16 cellular contexts compared by ENCODE assay signal in genomic region chr2:9160732-9161131, GRCh38. TPM values are rescaled to one million over a fixed set of nuclear protein-coding genes. Genes with fewer than 3 reads are reported as not detected.
DNase-seq lines count a peak whose midpoint lies in the region; ATAC-seq and TF ChIP-seq lines count a peak whose summit lies in the region.
"Had no signal": no experiment of that assay in that cellular context is flagged by ENCODE, and none has a peak within 500 bp of the region (broad histone marks: within the 10 kb centered on the region; RNA-seq: fewer than 3 reads in every experiment).

No MANE protein-coding gene starts in this region.

- POLR2A ChIA-PET in HEK293 (lab: Yijun Ruan, JAX), result no interaction called here

- CTCF ChIA-PET in HEK293 (lab: Yijun Ruan, JAX), result interaction anchor here (4.0 kb wide), 1 partner anchor 18 kb away, joined by 14 read pairs; no protein-coding TSS in a partner anchor

- no peaks in the 10 kb centered on the region for H3K4me1 ChIP-seq in HEK293 (ENCODE audit: control insufficient read depth, insufficient read depth, low read length)

- ATAC-seq in HG03521 (IDR thresholded peaks at IDR 0.05; ENCODE audit: unreplicated experiment), result no peak
- ATAC-seq: PC-3 had no signal

- no peaks in the 10 kb centered on the region for H3K9me3 Mint-ChIP-seq in activated CD4-positive, alpha-beta T cell treated with anti-CD3 and anti-CD28 coated beads, Interleukin-2, amount 10 ng/mL, durations not matched to agents 24 days and 14 days

- intact Hi-C loops in activated CD4-positive, alpha-beta T cell treated with anti-CD3 and anti-CD28 coated beads, Interleukin-2, amount 10 ng/mL, durations not matched to agents 24 days and 14 days (cut with micrococcal nuclease), result no loop called here

- no peak overlapping the region for H3K27ac Mint-ChIP-seq in activated CD4-positive, alpha-beta T cell treated with anti-CD3 and anti-CD28 coated beads, Interleukin-2, amount 10 ng/mL, durations not matched to agents 24 days and 14 days
- H3K27ac Mint-ChIP-seq: B cell; CD4-positive, alpha-beta memory T cell had no signal

- DNase-seq in ELF-1 (ENCODE audit: low read depth, low spot score) (peak; percentile 57), WERI-Rb-1 (peak; percentile 64), left kidney (ENCODE audit: low read depth, low spot score) (peak; percentile 46), GOT3 (lab: John Stamatoyannopoulos, UW) (no peak)
- no peak for DNase-seq in activated CD4-positive, alpha-beta T cell treated with anti-CD3 and anti-CD28 coated beads, Interleukin-2, amount 10 ng/mL, durations not matched to agents 24 days and 14 days
- DNase-seq: CD4-positive, alpha-beta memory T cell; MM.1S; NCI-H1105; NCI-H187; NCI-H524 treated with DMSO at 0.1 percent for 48 hours; PC-3 had no signal

- no peaks in the 10 kb centered on the region; a peak in 1 of 3 replicates for H3K36me3 ChIP-seq in HEK293 (ENCODE audit: control insufficient read depth in 2 of 2, insufficient read depth in 1 of 2, low read length in 2 of 2)
- H3K36me3 ChIP-seq in WERI-Rb-1, result no peaks in the 10 kb centered on the region

- no peaks in the 10 kb centered on the region for H3K27me3 ChIP-seq in WERI-Rb-1 (ENCODE audit: insufficient read depth, low read depth, severe bottlenecking)

- no peak overlapping the region for H3K4me3 Mint-ChIP-seq in activated CD4-positive, alpha-beta T cell treated with anti-CD3 and anti-CD28 coated beads, Interleukin-2, amount 10 ng/mL, durations not matched to agents 24 days and 14 days
- H3K4me3 Mint-ChIP-seq: B cell; CD4-positive, alpha-beta memory T cell had no signal

- H3K27me3 Mint-ChIP-seq in activated CD4-positive, alpha-beta T cell treated with anti-CD3 and anti-CD28 coated beads, Interleukin-2, amount 10 ng/mL, durations not matched to agents 24 days and 14 days, result no peaks in the 10 kb centered on the region

- no peaks in the 10 kb centered on the region for H3K36me3 Mint-ChIP-seq in activated CD4-positive, alpha-beta T cell treated with anti-CD3 and anti-CD28 coated beads, Interleukin-2, amount 10 ng/mL, durations not matched to agents 24 days and 14 days (ENCODE audit: low read depth)
- H3K36me3 Mint-ChIP-seq: CD4-positive, alpha-beta memory T cell had no signal

- no peaks in the 10 kb centered on the region for H3K4me1 Mint-ChIP-seq in activated CD4-positive, alpha-beta T cell treated with anti-CD3 and anti-CD28 coated beads, Interleukin-2, amount 10 ng/mL, durations not matched to agents 24 days and 14 days
- H3K4me1 Mint-ChIP-seq: B cell; CD4-positive, alpha-beta memory T cell had no signal

- TF ChIP-seq CTCF in HEK293 (tag by site-specific recombination; IDR thresholded peaks at IDR 0.05) (0 out of 2 replicates have a peak, but pooled peaks have one; percentile 18), WERI-Rb-1 (IDR thresholded peaks at IDR 0.05; ENCODE audit: low read depth, low read length) (peak; percentile 68)

- H3K9me3 ChIP-seq in HEK293 (ENCODE audit: control insufficient read depth, insufficient read depth, low read depth, low read length), result no peaks in the 10 kb centered on the region
- no peaks in the 10 kb centered on the region for H3K9me3 ChIP-seq in WERI-Rb-1 (ENCODE audit: severe bottlenecking)

- H3K4me3 ChIP-seq in HEK293 (ENCODE audit: low read depth, low read length), result no peak overlapping the region
- no peak overlapping the region for H3K4me3 ChIP-seq in WERI-Rb-1 (ENCODE audit: low read depth, low read length)

- H3K27ac ChIP-seq in HEK293 (ENCODE audit: extremely low read depth, low read depth, low read length) (no peak overlapping the region), WERI-Rb-1 (no peak overlapping the region)
- H3K27ac ChIP-seq: HL-60, KMS-11 had no signal

TF ChIP-seq in HEK293, 187 proteins besides CTCF, POLR2A, EP300 and RAD21:
- TF ChIP-seq ZNF362 (tag by site-specific recombination; IDR thresholded peaks at IDR 0.05) (no peak), ZNF791 (tag by site-specific recombination; IDR thresholded peaks at IDR 0.05) (no peak), PRDM6 (tag by site-specific recombination; IDR thresholded peaks at IDR 0.05) (no peak), ZNF654 (tag by site-specific recombination; IDR thresholded peaks at IDR 0.05; ENCODE audit: low read depth) (no peak), ZNF624 (tag by site-specific recombination; IDR thresholded peaks at IDR 0.05) (no peak), ZNF513 (tag by site-specific recombination; IDR thresholded peaks at IDR 0.05) (no peak), BCL11B (tag by site-specific recombination; IDR thresholded peaks at IDR 0.05; ENCODE audit: low read depth) (no peak), ZNF701 (tag by site-specific recombination; IDR thresholded peaks at IDR 0.05) (no peak), ZFHX2 (tag by site-specific recombination; conservative IDR thresholded peaks at IDR 0.05) (no peak)

RNA-seq across cellular contexts. Expression of gene ASAP2, which starts 45.9 kb away (rescaled TPM):
- total RNA-seq in activated CD4-positive, alpha-beta T cell treated with anti-CD3 and anti-CD28 coated beads, Interleukin-2, amount 10 ng/mL, durations not matched to agents 24 days and 14 days, result 0.40 and 0.83 TPM in 2 replicates
- total RNA-seq: B cell; CD4-positive, alpha-beta memory T cell had no signal

Comparison
In these comparisons a context has a peak if more than half of its experiments do, and no peak if none do; other contexts are left out.
1. DNase-seq: peak in ELF-1 (single experiment), WERI-Rb-1 (single experiment) and left kidney (single experiment); none in GOT3 (single experiment) and activated CD4-positive, alpha-beta T cell treated with anti-CD3 and anti-CD28 coated beads, Interleukin-2, amount 10 ng/mL, durations not matched to agents 24 days and 14 days (single experiment).